Comparison of ENCODE assay signal across 20 cellular contexts in the genomic region with DNA sequence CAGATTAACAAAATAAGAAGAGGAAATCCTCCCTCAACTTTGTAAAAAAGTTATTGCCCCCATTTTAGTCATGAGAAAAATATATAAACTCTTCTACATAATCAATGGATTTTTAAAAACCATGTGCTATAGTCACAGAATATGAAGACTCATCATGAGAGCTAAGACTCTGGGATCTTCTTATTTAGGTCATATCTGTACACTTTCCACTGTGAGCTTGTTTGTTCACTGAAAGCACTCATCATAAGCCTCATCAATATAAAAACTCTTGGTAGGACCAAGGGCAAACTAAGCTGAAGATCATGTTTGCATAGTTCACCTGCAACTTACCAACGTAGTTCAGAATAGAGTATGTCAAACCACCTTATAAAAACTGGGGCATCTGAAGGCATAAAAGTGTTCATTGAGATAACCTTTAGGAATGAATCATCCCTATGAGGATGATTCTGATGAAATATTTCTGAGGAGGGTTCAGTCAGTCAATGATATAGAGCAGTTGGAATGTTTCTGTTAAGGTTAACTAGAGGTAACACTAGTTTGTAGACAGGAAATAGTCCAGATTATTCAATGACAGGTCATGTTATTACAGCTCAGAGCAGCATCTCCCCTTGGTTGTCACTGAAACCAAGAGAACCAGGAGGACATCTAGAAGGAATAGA.
DNase-seq lines count a peak whose midpoint lies in the region; ATAC-seq and TF ChIP-seq lines count a peak whose summit lies in the region.
"Had no signal": no experiment of that assay in that cellular context is flagged by ENCODE, and none has a peak within 500 bp of the region (broad histone marks: within the 10 kb centered on the region; RNA-seq: fewer than 3 reads in every experiment).

No MANE protein-coding gene starts in this region.

- no peaks in the 10 kb centered on the region for H3K9me2 ChIP-seq in PC-3 (replicated peaks; ENCODE audit: low read length)

- no peak overlapping the region for H3K9ac ChIP-seq in PC-3 (ENCODE audit: low read length)
- H3K9ac ChIP-seq in mammary epithelial cell (ENCODE audit: insufficient read depth, low read length): no peak overlapping the region

- no peaks in the 10 kb centered on the region for H3K4me1 ChIP-seq in PC-3 (ENCODE audit: insufficient read depth, low read length)
- H3K4me1 ChIP-seq in mammary epithelial cell (ENCODE audit: insufficient read depth, low read length): peaks cover 15% of the 10 kb centered on the region
- H3K4me1 ChIP-seq in gastrocnemius medialis: no peaks in the 10 kb centered on the region
- H3K4me1 ChIP-seq: Peyer's patch, upper lobe of left lung had no signal

- dilution Hi-C loops in mammary epithelial cell (cut with HindIII; ENCODE audit: low sequenced_read_pairs): no loop called here

- H3K4me2 ChIP-seq in PC-3 (ENCODE audit: low read length): no peak overlapping the region
- no peak overlapping the region for H3K4me2 ChIP-seq in mammary epithelial cell (ENCODE audit: insufficient read depth, low read depth, low read length)

- H3K27ac ChIP-seq in PC-3 (ENCODE audit: low read length): no peak overlapping the region
- H3K27ac ChIP-seq in mammary epithelial cell (ENCODE audit: insufficient read depth, low read depth, low read length): no peak overlapping the region
- H3K27ac ChIP-seq in gastrocnemius medialis: no peak overlapping the region
- H3K27ac ChIP-seq: coronary artery, Peyer's patch, upper lobe of left lung had no signal

- peak overlapping the region; percentile 23 for H3K27ac Mint-ChIP-seq in mesothelial cell of epicardium
- H3K27ac Mint-ChIP-seq: stimulated activated naive CD8-positive, alpha-beta T cell treated with anti-CD3 and anti-CD28 coated beads, Interleukin-15, Interleukin-2, amounts not matched to agents 100 ng/mL and 50 ng/mL, for 24 hours had no signal

- no peak; the same call in 1 of the 2 replicates for ATAC-seq in PC-3
- no peak for ATAC-seq in gastrocnemius medialis
- ATAC-seq: HCT116, sciatic nerve had no signal

- H3K36me3 ChIP-seq in PC-3 (ENCODE audit: low read depth, low read length) (no peaks in the 10 kb centered on the region), mammary epithelial cell (ENCODE audit: insufficient read depth, low read length) (no peaks in the 10 kb centered on the region), gastrocnemius medialis (no peaks in the 10 kb centered on the region)
- H3K36me3 ChIP-seq: Peyer's patch, upper lobe of left lung had no signal

- H4K20me1 ChIP-seq in PC-3 (ENCODE audit: low read length): no peaks in the 10 kb centered on the region
- H4K20me1 ChIP-seq in mammary epithelial cell (ENCODE audit: insufficient read depth, low read length): no peaks in the 10 kb centered on the region

- H3K36me3 Mint-ChIP-seq in mesothelial cell of epicardium: no peaks in the 10 kb centered on the region

- H3K4me1 Mint-ChIP-seq in mesothelial cell of epicardium: peaks cover 22% of the 10 kb centered on the region

- H3K4me3 Mint-ChIP-seq in mesothelial cell of epicardium: no peak overlapping the region
- H3K4me3 Mint-ChIP-seq: stimulated activated naive CD8-positive, alpha-beta T cell treated with anti-CD3 and anti-CD28 coated beads, Interleukin-15, Interleukin-2, amounts not matched to agents 100 ng/mL and 50 ng/mL, for 24 hours had no signal

- no peaks in the 10 kb centered on the region for H3F3A ChIP-seq in PC-3 (ENCODE audit: low read length, unreplicated experiment)

- TF ChIP-seq POLR2A in gastrocnemius medialis (IDR thresholded peaks at IDR 0.05): no peak

- TF ChIP-seq CTCF in PC-3 (conservative IDR thresholded peaks at IDR 0.05; ENCODE audit: low read depth, low read length) (no peak), mammary epithelial cell (conservative IDR thresholded peaks at IDR 0.05 in 1 of 2, IDR thresholded peaks at IDR 0.05 in 1 of 2; ENCODE audit: extremely low read depth in 1 of 2, insufficient read depth in 1 of 2, low read depth in 1 of 2, low read length in 2 of 2) (no peak), mesothelial cell of epicardium (IDR thresholded peaks at IDR 0.05; ENCODE audit: unreplicated experiment) (no peak), gastrocnemius medialis (IDR thresholded peaks at IDR 0.05 in 4 of 5, conservative IDR thresholded peaks at IDR 0.05 in 1 of 5) (no peak), GM10266 (IDR thresholded peaks at IDR 0.05; ENCODE audit: control insufficient read depth, insufficient read depth, low read depth, missing control alignments) (no peak)

- no TSS peak for BruUV-seq in PC-3 (replicated peaks; lab: Mats Ljungman, UMichigan)
- no TSS peak for BruUV-seq in mammary epithelial cell (replicated peaks; lab: Mats Ljungman, UMichigan)

- POLR2A ChIA-PET in PC-3 (lab: Charles Lee; ENCODE audit: unreplicated experiment): no interaction called here

- H3K4me3 ChIP-seq in PC-3 (ENCODE audit: low read length) (no peak overlapping the region), mammary epithelial cell (replicated peaks in 1 of 3; ENCODE audit: insufficient read depth in 1 of 3, low read depth in 2 of 3, low read length in 3 of 3) (no peak overlapping the region), gastrocnemius medialis (no peak overlapping the region)
- H3K4me3 ChIP-seq: coronary artery, Peyer's patch, upper lobe of left lung had no signal

- CTCF ChIA-PET in PC-3 (lab: Charles Lee) (interaction anchor here (0.6 kb wide), 1 partner anchor 44 kb away, joined by 3 read pairs; no protein-coding TSS in a partner anchor), mammary epithelial cell (lab: Charles Lee; ENCODE audit: low non-redundant PET) (no interaction called here)

- H2AFZ ChIP-seq in PC-3 (ENCODE audit: low read length) (no peak overlapping the region), mammary epithelial cell (ENCODE audit: low read depth, low read length) (no peak overlapping the region)

- H3K9me3 ChIP-seq in PC-3 (ENCODE audit: low read length): no peaks in the 10 kb centered on the region
- no peaks in the 10 kb centered on the region for H3K9me3 ChIP-seq in mammary epithelial cell (replicated peaks; ENCODE audit: insufficient read depth, low read length)
- H3K9me3 ChIP-seq in gastrocnemius medialis: no peaks in the 10 kb centered on the region
- H3K9me3 ChIP-seq: Peyer's patch, upper lobe of left lung had no signal

- intact Hi-C loops in PC-3 (cut with micrococcal nuclease): no loop called here
- intact Hi-C loops in mammary epithelial cell (cut with micrococcal nuclease): loop anchor here (2.0 kb wide), 1 partner anchor 291 kb away; a partner anchor contains a TSS
- intact Hi-C loops in gastrocnemius medialis (cut with DNase I; ENCODE audit: low total_unique reads): no loop called here

- H3K9me3 Mint-ChIP-seq in mesothelial cell of epicardium: no peaks in the 10 kb centered on the region

- no peaks in the 10 kb centered on the region for H3K27me3 Mint-ChIP-seq in mesothelial cell of epicardium (ENCODE audit: low read depth)
- H3K27me3 Mint-ChIP-seq: stimulated activated naive CD8-positive, alpha-beta T cell treated with anti-CD3 and anti-CD28 coated beads, Interleukin-15, Interleukin-2, amounts not matched to agents 100 ng/mL and 50 ng/mL, for 24 hours had no signal

- in situ Hi-C loops in mammary epithelial cell (cut with MboI; ENCODE audit: low sequenced_read_pairs in 2 of 2) (no loop called here), gastrocnemius medialis (cut with MboI; ENCODE audit: low sequenced_read_pairs in 4 of 4) (no loop called here)

- H3K27me3 ChIP-seq in PC-3 (ENCODE audit: low read length): no peaks in the 10 kb centered on the region
- H3K27me3 ChIP-seq in mammary epithelial cell (ENCODE audit: insufficient read depth, low read length): no peaks in the 10 kb centered on the region
- H3K27me3 ChIP-seq in gastrocnemius medialis: no peaks in the 10 kb centered on the region
- H3K27me3 ChIP-seq: Peyer's patch, upper lobe of left lung had no signal

- DNase-seq in EH (ENCODE audit: low read depth) (peak; percentile 53), PC-3 (peak; percentile 23), mammary epithelial cell (peak; percentile 76), mesothelial cell of epicardium (ENCODE audit: low spot score in 2 of 2, unreplicated experiment in 2 of 2) (no peak), gastrocnemius medialis (no peak), ecto neural progenitor cell (ENCODE audit: low spot score) (no peak), GM10266 (ENCODE audit: extremely low spot score) (no peak)
- DNase-seq: activated CD4-positive, alpha-beta T cell treated with anti-CD3 and anti-CD28 coated beads, Interleukin-2, amount 50 U/mL, for 1 hour; aorta; COR-L47; glutamatergic neuron; KG1; NCI-H1092 treated with DMSO at 0.1 percent for 48 hours; nucleus accumbens; Peyer's patch; upper lobe of left lung had no signal

- 0% methylated on average over 1 of the region's 1 CpG for WGBS in mammary epithelial cell (ENCODE audit: low coverage, missing lambda C conversion rate)

- H3K79me2 ChIP-seq in PC-3 (ENCODE audit: low read length) (no peaks in the 10 kb centered on the region), mammary epithelial cell (ENCODE audit: insufficient read depth, low read length) (no peaks in the 10 kb centered on the region)

Comparison
In these comparisons a context has a peak if more than half of its experiments do, and no peak if none do; other contexts are left out.
1. DNase-seq: peak in EH (single experiment), PC-3 (single experiment) and mammary epithelial cell (single experiment); none in mesothelial cell of epicardium (0 of 2), gastrocnemius medialis (0 of 2), ecto neural progenitor cell (single experiment) and GM10266 (single experiment).